ENCODE assay signal across 30 cellular contexts in the genomic region with DNA sequence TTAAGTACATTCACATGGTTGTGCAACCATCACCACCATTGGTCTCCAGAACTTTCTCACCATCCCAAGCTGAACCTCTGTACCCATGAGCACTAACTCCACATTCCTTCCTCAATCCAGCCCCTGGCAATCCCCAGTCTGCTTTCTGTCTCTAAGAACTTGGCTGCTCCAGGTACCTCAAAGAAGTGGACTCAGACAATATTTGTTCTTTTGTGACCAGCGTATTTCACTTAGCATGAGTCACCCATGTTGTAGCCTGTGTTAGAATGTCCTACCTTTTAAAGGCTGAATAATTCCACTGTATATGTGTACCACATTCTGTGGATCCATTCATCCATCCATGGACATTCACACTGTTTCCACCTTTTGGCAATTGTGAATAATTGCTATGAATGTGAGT.
"Had no signal": no experiment of that assay in that cellular context is flagged by ENCODE, and none has a peak within 500 bp of the region (broad histone marks: within the 10 kb centered on the region; RNA-seq: fewer than 3 reads in every experiment).

No MANE protein-coding gene starts in this region.

- H3K9me3 ChIP-seq: colonic mucosa, ovary, right lobe of liver, thyroid gland, vagina had no signal

- H3K27ac ChIP-seq: colonic mucosa, epithelial cell of prostate, gastroesophageal sphincter, lower lobe of right lung, ovary, thyroid gland, vagina had no signal

- H3K4me3 ChIP-seq: colonic mucosa, gastroesophageal sphincter, heart right ventricle, left lung, lower lobe of right lung, ovary, right lobe of liver, smooth muscle cell, stomach, thyroid gland, vagina had no signal

- H3K27me3 ChIP-seq: colonic mucosa, left lung, ovary, right lobe of liver, thyroid gland, vagina had no signal

- H3K36me3 ChIP-seq: colonic mucosa, gastroesophageal sphincter, heart right ventricle, left lung, lower lobe of right lung, ovary, right lobe of liver, stomach, thyroid gland, vagina had no signal

- FAIRE-seq: islet of Langerhans had no signal

- H3K27me3 Mint-ChIP-seq: dendritic cell treated with granulocyte-macrophage colony-stimulating factor and Interleukin-4, amounts not matched to agents 40 ng/mL and 50 ng/mL, for 4 days; naive thymus-derived CD8-positive, alpha-beta T cell had no signal

- H3K4me2 ChIP-seq: smooth muscle cell had no signal

- DNase-seq: colonic mucosa; effector CD8-positive, alpha-beta T cell; endodermal cell; foreskin fibroblast; glutamatergic neuron; heart right ventricle; hippocampal formation; left cardiac atrium; left lung; lower lobe of right lung; naive thymus-derived CD8-positive, alpha-beta T cell; nephron progenitor cell; occipital lobe; ovary; posterior cingulate gyrus; right lobe of liver; stimulated activated CD4-positive, alpha-beta T cell treated with anti-CD3 and anti-CD28 coated beads, Interleukin-2, amount 100 ng/mL, for 24 hours; stimulated activated CD4-positive, alpha-beta T cell treated with anti-CD3 and anti-CD28 coated beads, Interleukin-4, amount 100 ng/mL, for 24 hours; stimulated activated naive CD4-positive, alpha-beta T cell treated with Interleukin-2 at 50 U/mL for 16 hours; stomach; thyroid gland; trophoblast cell had no signal

- H3K27ac Mint-ChIP-seq: endodermal cell; naive thymus-derived CD8-positive, alpha-beta T cell; nephron progenitor cell; stimulated activated effector memory CD8-positive, alpha-beta T cell treated with anti-CD3 and anti-CD28 coated beads, Interleukin-12 subunit alpha, Interleukin-12 subunit beta, amount 100 ng/mL, for 72 hours had no signal

- H3K4me3 Mint-ChIP-seq: dendritic cell treated with granulocyte-macrophage colony-stimulating factor and Interleukin-4, amounts not matched to agents 40 ng/mL and 50 ng/mL, for 4 days; endodermal cell; naive thymus-derived CD8-positive, alpha-beta T cell; nephron progenitor cell; stimulated activated effector memory CD8-positive, alpha-beta T cell treated with anti-CD3 and anti-CD28 coated beads, Interleukin-12 subunit alpha, Interleukin-12 subunit beta, amount 100 ng/mL, for 72 hours had no signal

- ATAC-seq: esophagus mucosa; gastroesophageal sphincter; heart right ventricle; left cardiac atrium; naive thymus-derived CD8-positive, alpha-beta T cell; stimulated activated effector memory CD8-positive, alpha-beta T cell treated with anti-CD3 and anti-CD28 coated beads, Interleukin-12 subunit alpha, Interleukin-12 subunit beta, amount 100 ng/mL, for 72 hours had no signal

- H3K36me3 Mint-ChIP-seq: naive thymus-derived CD8-positive, alpha-beta T cell; stimulated activated effector memory CD8-positive, alpha-beta T cell treated with anti-CD3 and anti-CD28 coated beads, Interleukin-12 subunit alpha, Interleukin-12 subunit beta, amount 100 ng/mL, for 72 hours had no signal

- H3K9me3 Mint-ChIP-seq: dendritic cell treated with granulocyte-macrophage colony-stimulating factor and Interleukin-4, amounts not matched to agents 40 ng/mL and 50 ng/mL, for 4 days; endodermal cell; naive thymus-derived CD8-positive, alpha-beta T cell; nephron progenitor cell; stimulated activated effector memory CD8-positive, alpha-beta T cell treated with anti-CD3 and anti-CD28 coated beads, Interleukin-12 subunit alpha, Interleukin-12 subunit beta, amount 100 ng/mL, for 72 hours had no signal

- H3K4me1 ChIP-seq: colonic mucosa, gastroesophageal sphincter, stomach, thyroid gland, vagina had no signal
